ENCODE assay signal across 8 cellular contexts in genomic region chr17:44830359-44831269, GRCh38. TPM values are rescaled to one million over a fixed set of nuclear protein-coding genes. Genes with fewer than 3 reads are reported as not detected.
A peak's percentile ranks its signal among the peaks of the same experiment; 100 is the strongest.
DNase-seq lines count a peak whose midpoint lies in the region; ATAC-seq and TF ChIP-seq lines count a peak whose summit lies in the region.

No MANE protein-coding gene starts in this region.

- TF ChIP-seq CTCF in GM13976 (IDR thresholded peaks at IDR 0.05; ENCODE audit: borderline replicate concordance, control extremely low read depth, extremely low read depth, insufficient read depth, missing control alignments) (no peak), cardiac fibroblast (IDR thresholded peaks at IDR 0.05; ENCODE audit: low read depth, low read length) (no peak)

- peaks cover 15% of the 10 kb centered on the region for H3K4me1 ChIP-seq in SJCRH30

- ATAC-seq in GM21381 (IDR thresholded peaks at IDR 0.05; ENCODE audit: unreplicated experiment) (no peak), HG03095 (IDR thresholded peaks at IDR 0.05; ENCODE audit: unreplicated experiment) (no peak)

- H3K27me3 ChIP-seq in SJCRH30: no peaks in the 10 kb centered on the region

- no peaks in the 10 kb centered on the region; the same call in 1 of the 2 replicates for H3K36me3 ChIP-seq in SJCRH30

- peak overlapping the region; percentile 57 for H3K27ac ChIP-seq in SJCRH30

- H3K4me3 ChIP-seq in SJCRH30: peak overlapping the region; percentile 93
- H3K4me3 ChIP-seq in cardiac fibroblast (replicated peaks in 1 of 2; ENCODE audit: low read depth in 2 of 2, low read length in 2 of 2): peak overlapping the region; percentile 64 to 78

- DNase-seq in GM13976 (ENCODE audit: low spot score) (peak; percentile 46), SJCRH30 (peak; percentile 51 to 62), cardiac fibroblast (ENCODE audit: low read depth in 2 of 2) (peak; percentile 45 to 47), kidney tubule cell (ENCODE audit: low spot score) (peak; percentile 41), HT-29 (ENCODE audit: low spot score) (no peak)
- peak; percentile 44 for DNase-seq in stimulated activated CD8-positive, alpha-beta memory T cell treated with anti-CD3 and anti-CD28 coated beads, Interleukin-4, amount 100 ng/mL, for 48 hours

- in situ Hi-C loops in GM13976 (cut with MboI; ENCODE audit: low sequenced_read_pairs, unreplicated experiment): no loop called here

- H3K9me3 ChIP-seq in SJCRH30 (replicated peaks): no peaks in the 10 kb centered on the region

RNA-seq across cellular contexts. Expression of gene GJC1, which starts 0.5 kb away (rescaled TPM):
- total RNA-seq in SJCRH30 (2014; rRNA removed; shearing (Covaris generic)): 45.9 and 47.4 TPM in 2 replicates
- not detected in 2 replicates for total RNA-seq in HT-29 (2014; rRNA removed; shearing (Covaris generic))

RNA-seq across cellular contexts. Expression of gene HIGD1B, which starts 17.1 kb away (rescaled TPM):
- not detected in 2 replicates for total RNA-seq in SJCRH30 (2014; rRNA removed; shearing (Covaris generic))
- total RNA-seq in HT-29 (2014; rRNA removed; shearing (Covaris generic)): not detected in 2 replicates

Comparison
In these comparisons a context has a peak if more than half of its experiments do, and no peak if none do; other contexts are left out.
1. RNA of gene GJC1, which starts 0.5 kb away (total RNA-seq): 45.9 to 47.4 TPM in SJCRH30; not detected in HT-29; every median in the first group is over 10 times any median in the second.